ENCODE assay signal across 15 cellular contexts in the genomic region with DNA sequence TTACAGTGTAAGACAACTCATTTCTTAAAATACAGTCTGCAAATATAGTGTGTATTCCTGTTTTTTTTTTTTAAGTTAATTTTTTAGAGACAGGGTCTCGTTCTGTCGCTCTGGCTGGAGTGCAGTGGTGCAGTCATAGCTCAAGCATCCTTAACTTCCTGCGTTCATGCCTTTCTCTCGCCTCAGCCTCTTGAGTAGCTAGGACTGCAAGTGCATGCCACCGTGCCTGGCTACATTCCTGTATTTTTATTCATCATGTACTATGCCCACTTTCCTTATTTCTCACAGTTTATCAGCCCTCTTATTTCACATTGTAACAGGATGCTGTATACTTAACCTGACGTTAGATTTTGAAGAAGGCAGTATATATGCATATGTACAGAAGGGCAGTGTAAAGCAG. TPM values are rescaled to one million over a fixed set of nuclear protein-coding genes. Genes with fewer than 3 reads are reported as not detected.
DNase-seq lines count a peak whose midpoint lies in the region; ATAC-seq and TF ChIP-seq lines count a peak whose summit lies in the region.
"Had no signal": no experiment of that assay in that cellular context is flagged by ENCODE, and none has a peak within 500 bp of the region (broad histone marks: within the 10 kb centered on the region; RNA-seq: fewer than 3 reads in every experiment).

No MANE protein-coding gene starts in this region.

- H3K27ac ChIP-seq in colonic mucosa: no peak overlapping the region
- H3K27ac ChIP-seq: breast epithelium, heart left ventricle had no signal

- H3K36me3 ChIP-seq in skeletal muscle satellite cell (ENCODE audit: insufficient read depth, low read length) (peaks cover 76% of the 10 kb centered on the region), colonic mucosa (no peaks in the 10 kb centered on the region)

- intact Hi-C loops in colonic mucosa (cut with DNase I): no loop called here

- H3K4me2 ChIP-seq in skeletal muscle satellite cell (ENCODE audit: low read length): no peak overlapping the region

- ATAC-seq in T-helper 17 cell (no peak), GM19351 (IDR thresholded peaks at IDR 0.05; ENCODE audit: unreplicated experiment) (no peak), HG02885 (IDR thresholded peaks at IDR 0.05; ENCODE audit: poor library complexity, unreplicated experiment) (no peak)
- ATAC-seq: heart left ventricle, K562, left colon had no signal

- H3K36me3 Mint-ChIP-seq in T-helper 17 cell (ENCODE audit: low read depth): peaks cover 15% of the 10 kb centered on the region

- H3K4me3 Mint-ChIP-seq in T-helper 17 cell: peak overlapping the region; percentile 7
- H3K4me3 Mint-ChIP-seq: CD8-positive, alpha-beta memory T cell had no signal

- H3K27me3 ChIP-seq in skeletal muscle satellite cell (ENCODE audit: control insufficient read depth, insufficient read depth, low read length) (no peaks in the 10 kb centered on the region), colonic mucosa (no peaks in the 10 kb centered on the region)
- H3K27me3 ChIP-seq: breast epithelium, heart left ventricle had no signal

- peaks cover 39% of the 10 kb centered on the region for H3K4me1 Mint-ChIP-seq in T-helper 17 cell

- H3K9me3 ChIP-seq in T-helper 17 cell (ENCODE audit: control insufficient read depth, low read length, poor library complexity, severe bottlenecking) (no peaks in the 10 kb centered on the region), skeletal muscle satellite cell (replicated peaks; ENCODE audit: low read length) (no peaks in the 10 kb centered on the region), colonic mucosa (no peaks in the 10 kb centered on the region)
- H3K9me3 ChIP-seq: breast epithelium, HAP-1, heart left ventricle had no signal

- no peaks in the 10 kb centered on the region for H3K27me3 Mint-ChIP-seq in T-helper 17 cell
- H3K27me3 Mint-ChIP-seq: CD8-positive, alpha-beta memory T cell had no signal

- H3K4me1 ChIP-seq in skeletal muscle satellite cell (ENCODE audit: control insufficient read depth, insufficient read depth, low read length) (peaks cover 29% of the 10 kb centered on the region), colonic mucosa (no peaks in the 10 kb centered on the region)
- H3K4me1 ChIP-seq: breast epithelium, HAP-1 had no signal

- DNase-seq in HCEC 1CT (peak; percentile 81), T-helper 17 cell (no peak), fibroblast of mammary gland (ENCODE audit: low read depth) (peak; percentile 32), colonic mucosa (no peak)
- DNase-seq: activated gamma-delta T cell; CD8-positive, alpha-beta memory T cell; heart left ventricle; left colon; NCI-H1436 had no signal

- peak overlapping the region; percentile 57 for H3K27ac Mint-ChIP-seq in T-helper 17 cell

- no peak for TF ChIP-seq CTCF in fibroblast of mammary gland (conservative IDR thresholded peaks at IDR 0.05; ENCODE audit: control insufficient read depth, insufficient read depth, low read depth, low read length)
- no peak for TF ChIP-seq CTCF in colonic mucosa (IDR thresholded peaks at IDR 0.05)

- H3K4me3 ChIP-seq in fibroblast of mammary gland (ENCODE audit: control insufficient read depth, low read depth, low read length) (no peak overlapping the region), skeletal muscle satellite cell (ENCODE audit: low read length) (no peak overlapping the region), colonic mucosa (no peak overlapping the region)
- H3K4me3 ChIP-seq: breast epithelium, HAP-1, heart left ventricle, K562 had no signal

- H3K9ac ChIP-seq in skeletal muscle satellite cell (ENCODE audit: low read depth, low read length) (peak overlapping the region; percentile 22), colonic mucosa (ENCODE audit: low read depth in 2 of 2, low read length in 2 of 2) (no peak overlapping the region)

RNA-seq across cellular contexts. Expression of a gene that starts 26.7 kb away (rescaled TPM):
- 10 to 100 TPM; 82.4 to 90.5 TPM for total RNA-seq in T-helper 17 cell
- 16.8 and 19.0 TPM in 2 replicates for total RNA-seq in skeletal muscle satellite cell (2012; rRNA removed)
- 10 to 100 TPM; 43.1 to 76.8 TPM for total RNA-seq in colonic mucosa

RNA-seq across cellular contexts. Expression of a gene that starts 26.9 kb away (rescaled TPM):
- total RNA-seq in T-helper 17 cell: 1 to 10 TPM; 5.2 to 7.2 TPM
- total RNA-seq in skeletal muscle satellite cell (2012; rRNA removed): 2.3 and 2.8 TPM in 2 replicates
- total RNA-seq in colonic mucosa: 10 to 100 TPM; 11.4 to 12.8 TPM

Comparison
In these comparisons a context has a peak if more than half of its experiments do, and no peak if none do; other contexts are left out.
1. DNase-seq: peak in HCEC 1CT (single experiment) and fibroblast of mammary gland (single experiment); none in T-helper 17 cell (0 of 3) and colonic mucosa (single experiment).